Comparison of ENCODE assay signal across 18 cellular contexts in genomic region chr9:117714282-117714681, GRCh38. TPM values are rescaled to one million over a fixed set of nuclear protein-coding genes. Genes with fewer than 3 reads are reported as not detected.
DNase-seq lines count a peak whose midpoint lies in the region; ATAC-seq, FAIRE-seq and TF ChIP-seq lines count a peak whose summit lies in the region.
"Had no signal": no experiment of that assay in that cellular context is flagged by ENCODE, and none has a peak within 500 bp of the region (broad histone marks: within the 10 kb centered on the region; RNA-seq: fewer than 3 reads in every experiment).

No MANE protein-coding gene starts in this region.

- TF ChIP-seq POLR2A in GM12892 (IDR thresholded peaks at IDR 0.05; ENCODE audit: low read depth, low read length) = no peak

- FAIRE-seq in GM12892 (lab: Jason Lieb, UNC) = no peak
- FAIRE-seq: colon, HTR-8/SVneo had no signal

- H4K5ac ChIP-seq in mesendoderm (ENCODE audit: low read length) = no peak overlapping the region

- H2BK5ac ChIP-seq in mesendoderm (ENCODE audit: low read length) = no peak overlapping the region

- no peaks in the 10 kb centered on the region for H3K27me3 ChIP-seq in GM23338 (ENCODE audit: insufficient read depth)
- H3K27me3 ChIP-seq in brain microvascular endothelial cell (replicated peaks) = no peaks in the 10 kb centered on the region
- no peaks in the 10 kb centered on the region for H3K27me3 ChIP-seq in mesendoderm (ENCODE audit: insufficient read depth, low read length, poor library complexity)
- H3K27me3 ChIP-seq: esophagus muscularis mucosa, heart left ventricle, left lung, tibial nerve had no signal

- ATAC-seq in activated naive CD4-positive, alpha-beta T cell treated with anti-CD3 and anti-CD28 coated beads, Interleukin-2, amount 50 U/mL, for 72 hours = no peak
- 0 out of 3 replicates have a peak, but pooled peaks have one; percentile 29 for ATAC-seq in GM23338
- ATAC-seq: activated T-cell treated with anti-CD3 and anti-CD28 coated beads, Interleukin-2, amount 50 U/mL, for 72 hours; heart left ventricle; left lung had no signal

- H3K36me3 Mint-ChIP-seq in activated naive CD4-positive, alpha-beta T cell treated with anti-CD3 and anti-CD28 coated beads for 36 hours (ENCODE audit: low read depth) = no peaks in the 10 kb centered on the region
- no peaks in the 10 kb centered on the region for H3K36me3 Mint-ChIP-seq in activated naive CD4-positive, alpha-beta T cell treated with anti-CD3 and anti-CD28 coated beads, Interleukin-2, amount 50 U/mL, for 72 hours
- H3K36me3 Mint-ChIP-seq in GM23338 (ENCODE audit: low read depth) = no peaks in the 10 kb centered on the region
- no peaks in the 10 kb centered on the region for H3K36me3 Mint-ChIP-seq in immature natural killer cell

- WGBS in mesendoderm (ENCODE audit: extremely low coverage, insufficient coverage, low lambda C conversion rate) = no CpG with 5 or more reads among the region's 6 CpGs

- H3K4me3 Mint-ChIP-seq in activated naive CD4-positive, alpha-beta T cell treated with anti-CD3 and anti-CD28 coated beads for 36 hours = no peak overlapping the region
- H3K4me3 Mint-ChIP-seq in GM23338 = no peak overlapping the region
- H3K4me3 Mint-ChIP-seq in immature natural killer cell = no peak overlapping the region
- H3K4me3 Mint-ChIP-seq: activated T-cell treated with anti-CD3 and anti-CD28 coated beads, Interleukin-2, amount 50 U/mL, for 72 hours had no signal

- in situ Hi-C loops in brain microvascular endothelial cell (cut with HindIII; ENCODE audit: low pct_ligation_motif_present, low sequenced_read_pairs) = no loop called here

- peaks cover 8% of the 10 kb centered on the region for H3K4me1 Mint-ChIP-seq in activated naive CD4-positive, alpha-beta T cell treated with anti-CD3 and anti-CD28 coated beads for 36 hours (ENCODE audit: low read depth)
- H3K4me1 Mint-ChIP-seq in GM23338 (no peaks in the 10 kb centered on the region), immature natural killer cell (peaks cover 19 to 20% of the 10 kb centered on the region in 2 donors)

- no peak overlapping the region for H3K18ac ChIP-seq in mesendoderm (ENCODE audit: low read length)

- H2BK15ac ChIP-seq in mesendoderm (replicated peaks; ENCODE audit: low read depth) = no peak overlapping the region

- H3K4me2 ChIP-seq in GM23338 = no peak overlapping the region
- no peak overlapping the region for H3K4me2 ChIP-seq in mesendoderm (ENCODE audit: low read length)
- H3K4me2 ChIP-seq: PC-9 had no signal

- peak; percentile 8 for DNase-seq in activated naive CD4-positive, alpha-beta T cell treated with anti-CD3 and anti-CD28 coated beads for 36 hours
- DNase-seq in activated naive CD4-positive, alpha-beta T cell treated with anti-CD3 and anti-CD28 coated beads, Interleukin-2, amount 50 U/mL, for 72 hours (ENCODE audit: low spot score in 2 of 2) = no peak
- DNase-seq in GM23338 (ENCODE audit: low spot score) = peak; percentile 19
- DNase-seq in brain microvascular endothelial cell = no peak
- DNase-seq in mesendoderm = peak; percentile 59
- DNase-seq in immature natural killer cell = no peak
- no peak for DNase-seq in NCI-H1105 (lab: John Stamatoyannopoulos, UW)
- no peak for DNase-seq in GM12892 (ENCODE audit: insufficient read length)
- DNase-seq: activated T-cell treated with anti-CD3 and anti-CD28 coated beads, Interleukin-2, amount 50 U/mL, for 72 hours; heart left ventricle; left lung; NCI-H2171; PC-9 had no signal

- H3K9me2 ChIP-seq in GM23338 (ENCODE audit: insufficient read depth) = 0 out of 2 replicates have a peak, but pooled peaks cover 18% of the 10 kb centered on the region

- H3K9ac ChIP-seq in mesendoderm (ENCODE audit: low read length) = no peak overlapping the region

- CTCF ChIA-PET in activated naive CD4-positive, alpha-beta T cell treated with anti-CD3 and anti-CD28 coated beads for 36 hours (lab: Charles Lee) = interaction anchor here (0.8 kb wide), 1 partner anchor 9 kb away, joined by 4 read pairs; no protein-coding TSS in a partner anchor

- intact Hi-C loops in activated naive CD4-positive, alpha-beta T cell treated with anti-CD3 and anti-CD28 coated beads for 36 hours (cut with micrococcal nuclease) = no loop called here

- H3K27ac ChIP-seq in GM23338 (ENCODE audit: low read depth) (no peak overlapping the region), brain microvascular endothelial cell (no peak overlapping the region), mesendoderm (ENCODE audit: low read depth, low read length) (no peak overlapping the region)
- H3K27ac ChIP-seq: esophagus muscularis mucosa, heart left ventricle, PC-9, tibial nerve had no signal

- no peak overlapping the region for H3K27ac Mint-ChIP-seq in activated naive CD4-positive, alpha-beta T cell treated with anti-CD3 and anti-CD28 coated beads for 36 hours
- H3K27ac Mint-ChIP-seq in activated naive CD4-positive, alpha-beta T cell treated with anti-CD3 and anti-CD28 coated beads, Interleukin-2, amount 50 U/mL, for 72 hours = no peak overlapping the region
- H3K27ac Mint-ChIP-seq in GM23338 (no peak overlapping the region), immature natural killer cell (no peak overlapping the region)
- H3K27ac Mint-ChIP-seq: activated T-cell treated with anti-CD3 and anti-CD28 coated beads, Interleukin-2, amount 50 U/mL, for 72 hours had no signal

- H3K79me1 ChIP-seq in mesendoderm (ENCODE audit: low read length) = no peaks in the 10 kb centered on the region

- H3K4ac ChIP-seq in mesendoderm (ENCODE audit: low read depth, low read length) = no peak overlapping the region

- H3K56ac ChIP-seq in mesendoderm (ENCODE audit: low read length) = no peak overlapping the region

- no peaks in the 10 kb centered on the region; the same call in 1 of the 2 replicates for H4K20me1 ChIP-seq in GM23338 (replicated peaks; ENCODE audit: insufficient read depth)

- H3K79me2 ChIP-seq in GM23338 (replicated peaks; ENCODE audit: insufficient read depth) (no peaks in the 10 kb centered on the region), mesendoderm (ENCODE audit: control insufficient read depth, insufficient read depth, low read length) (no peaks in the 10 kb centered on the region)

- no peak overlapping the region for H2BK120ac ChIP-seq in mesendoderm (ENCODE audit: low read depth, low read length)

- peaks cover 15% of the 10 kb centered on the region for H3K27me3 Mint-ChIP-seq in activated naive CD4-positive, alpha-beta T cell treated with anti-CD3 and anti-CD28 coated beads for 36 hours (ENCODE audit: low read depth)
- H3K27me3 Mint-ChIP-seq in GM23338 (ENCODE audit: insufficient read depth, low read depth, poor library complexity) (no peaks in the 10 kb centered on the region), immature natural killer cell (ENCODE audit: low read depth in 3 of 3) (peaks cover 0 to 1% (median 0%) of the 10 kb centered on the region in 3 donors)

- H3K4me1 ChIP-seq in GM23338 (ENCODE audit: insufficient read depth) = no peaks in the 10 kb centered on the region
- no peaks in the 10 kb centered on the region for H3K4me1 ChIP-seq in mesendoderm (ENCODE audit: control insufficient read depth, low read depth, low read length)

- no peaks in the 10 kb centered on the region for H3F3A ChIP-seq in GM23338 (replicated peaks; ENCODE audit: low read depth)

- H3K36me3 ChIP-seq in GM23338 (ENCODE audit: insufficient read depth) (no peaks in the 10 kb centered on the region), brain microvascular endothelial cell (replicated peaks) (peaks cover 54% of the 10 kb centered on the region), mesendoderm (ENCODE audit: control insufficient read depth, insufficient read depth, low read length) (no peaks in the 10 kb centered on the region)

- H3K4me3 ChIP-seq in GM23338 = no peak overlapping the region
- no peak overlapping the region for H3K4me3 ChIP-seq in brain microvascular endothelial cell (ENCODE audit: low read depth, low read length)
- no peak overlapping the region for H3K4me3 ChIP-seq in mesendoderm (ENCODE audit: low read length)
- H3K4me3 ChIP-seq: esophagus muscularis mucosa, heart left ventricle, left lung, PC-9, tibial nerve had no signal

- no peak overlapping the region for H2AK5ac ChIP-seq in mesendoderm (ENCODE audit: low read length)

- no peaks in the 10 kb centered on the region for H3K9me3 Mint-ChIP-seq in activated naive CD4-positive, alpha-beta T cell treated with anti-CD3 and anti-CD28 coated beads for 36 hours
- peaks cover 0 to 3% of the 10 kb centered on the region in 2 donors for H3K9me3 Mint-ChIP-seq in activated naive CD4-positive, alpha-beta T cell treated with anti-CD3 and anti-CD28 coated beads, Interleukin-2, amount 50 U/mL, for 72 hours
- H3K9me3 Mint-ChIP-seq in GM23338 = peaks cover 31% of the 10 kb centered on the region; the same call in 2 of the 3 replicates
- H3K9me3 Mint-ChIP-seq in immature natural killer cell = peaks cover 0 to 7% (median 0%) of the 10 kb centered on the region in 6 donors

- no peak overlapping the region for H4K8ac ChIP-seq in mesendoderm (ENCODE audit: low read depth, low read length)

- no peak overlapping the region for H3K23ac ChIP-seq in mesendoderm (ENCODE audit: low read length)

- TF ChIP-seq CTCF in GM23338 (conservative IDR thresholded peaks at IDR 0.05; ENCODE audit: low read depth in 2 of 2) (peak; percentile 44 to 66), brain microvascular endothelial cell (IDR thresholded peaks at IDR 0.05; ENCODE audit: low read depth, low read length, missing control alignments) (peak; percentile 29)

- no peak overlapping the region for H2AFZ ChIP-seq in GM23338
- H2AFZ ChIP-seq: PC-9 had no signal

TF ChIP-seq in GM23338, 12 proteins besides CTCF, POLR2A, EP300 and RAD21:
- no peak for TF ChIP-seq JUNB (IDR thresholded peaks at IDR 0.05; ENCODE audit: unreplicated experiment)

RNA-seq across cellular contexts. Expression of gene TLR4, which starts 10.1 kb away (rescaled TPM):
- not detected for total RNA-seq in activated naive CD4-positive, alpha-beta T cell treated with anti-CD3 and anti-CD28 coated beads for 36 hours
- total RNA-seq in activated naive CD4-positive, alpha-beta T cell treated with anti-CD3 and anti-CD28 coated beads, Interleukin-2, amount 50 U/mL, for 72 hours = not detected
- 0.17 and 0.27 TPM in 2 replicates for total RNA-seq in GM23338 (2014; rRNA removed; shearing (Covaris generic))
- 0.06 TPM in 1 of 2 replicates, not detected in the other for polyA plus RNA-seq in GM23338 (2016; fragmentation: Nextera tagmentation; extraction: Ambion mirVana)
- polyA plus RNA-seq in mesendoderm (2013, experiment 1 of 2) = 0.03 TPM
- 0.04 TPM for polyA plus RNA-seq in mesendoderm (2013, experiment 2 of 2)
- 1 to 10 TPM in 1 of 3 donors, under 1 TPM in 2; 0.15 to 1.4 (median 0.62) TPM for polyA plus RNA-seq in immature natural killer cell
- not detected for polyA plus RNA-seq in GM12892 (2012; ENCODE audit: missing spikeins)
- total RNA-seq: MCF 10A had no signal

Comparison
In these comparisons a context has a peak if more than half of its experiments do, and no peak if none do; other contexts are left out.
1. DNase-seq: peak in activated naive CD4-positive, alpha-beta T cell treated with anti-CD3 and anti-CD28 coated beads for 36 hours (single experiment), GM23338 (single experiment) and mesendoderm (single experiment); none in activated naive CD4-positive, alpha-beta T cell treated with anti-CD3 and anti-CD28 coated beads, Interleukin-2, amount 50 U/mL, for 72 hours (0 of 2), brain microvascular endothelial cell (single experiment), immature natural killer cell (0 of 3), NCI-H1105 (single experiment) and GM12892 (single experiment).